In the genomic region with DNA sequence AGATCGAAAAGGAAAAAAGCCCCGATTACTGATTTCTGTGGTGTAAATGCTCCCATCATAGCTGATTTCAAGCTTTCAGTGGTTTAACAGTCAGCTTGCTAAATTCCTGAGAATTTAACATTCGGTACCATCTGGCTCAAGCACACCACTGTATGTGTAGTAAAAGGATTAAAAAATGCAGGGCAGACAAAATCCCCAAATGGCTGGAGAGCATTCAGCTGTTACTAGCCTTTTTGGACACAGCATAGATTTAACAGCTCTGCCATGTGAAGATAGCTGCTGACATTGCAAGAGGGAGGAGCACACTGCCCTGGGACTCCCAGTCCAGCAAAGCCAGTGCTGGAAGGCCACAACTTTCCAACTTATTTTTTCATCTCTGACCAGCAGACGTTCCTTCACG, we compare ENCODE assay signal across 14 cellular contexts.
DNase-seq lines count a peak whose midpoint lies in the region; TF ChIP-seq lines count a peak whose summit lies in the region.
"Had no signal": no experiment of that assay in that cellular context is flagged by ENCODE, and none has a peak within 500 bp of the region (broad histone marks: within the 10 kb centered on the region; RNA-seq: fewer than 3 reads in every experiment).

No MANE protein-coding gene starts in this region.

- no peak for TF ChIP-seq POLR2A in tibial nerve (IDR thresholded peaks at IDR 0.05)

- H3K36me3 ChIP-seq in liver (ENCODE audit: control insufficient read depth in 4 of 4, insufficient read depth in 3 of 4, low read depth in 1 of 4, low read length in 3 of 4) (no peaks in the 10 kb centered on the region), tibial nerve (no peaks in the 10 kb centered on the region)
- H3K36me3 ChIP-seq: BLaER1 treated with 17β-estradiol and CSF1 and Interleukin-3, amounts not matched to agents 10 nM and 100 nM; thyroid gland had no signal

- H3K27ac ChIP-seq in liver (ENCODE audit: low read depth in 1 of 2, low read length in 2 of 2) (no peak overlapping the region), tibial nerve (peak overlapping the region in 3 of 4 donors; percentile 29 to 79 (median 70))
- H3K27ac ChIP-seq: BLaER1 treated with 17β-estradiol and CSF1 and Interleukin-3, amounts not matched to agents 10 nM and 100 nM; thyroid gland had no signal

- DNase-seq in NCI-H524 (lab: John Stamatoyannopoulos, UW) = peak; percentile 58 to 90
- peak; percentile 21 for DNase-seq in fibroblast of peridontal ligament (ENCODE audit: extremely low read depth)
- peak in 1 of 2 donors; percentile 15 for DNase-seq in tibial nerve (ENCODE audit: low spot score in 2 of 2)
- DNase-seq in T-helper 2 cell treated with Interferon-gamma antibody and Interleukin-4, amounts not matched to agents 5 μg/mL and 100 μg/mL, for 36 hours (ENCODE audit: low spot score) = no peak
- no peak for DNase-seq in iPS-NIHi7 (ENCODE audit: extremely low spot score)
- DNase-seq in HuH-7.5 (ENCODE audit: low spot score) = no peak
- DNase-seq: activated CD8-positive, alpha-beta T cell treated with anti-CD3 and anti-CD28 coated beads for 36 hours; activated naive CD8-positive, alpha-beta T cell treated with anti-CD3 and anti-CD28 coated beads for 36 hours; DMS53; NCI-H748 treated with DMSO at 0.1 percent for 48 hours; SW 1271; thyroid gland had no signal

- H3K4me1 ChIP-seq in liver (ENCODE audit: control insufficient read depth in 4 of 4, insufficient read depth in 4 of 4, low read length in 3 of 4) (peaks cover 0 to 8% (median 3%) of the 10 kb centered on the region in 4 donors), tibial nerve (peaks cover 0 to 13% (median 0%) of the 10 kb centered on the region in 4 donors)
- H3K4me1 ChIP-seq: BLaER1 treated with 17β-estradiol and CSF1 and Interleukin-3, amounts not matched to agents 10 nM and 100 nM; thyroid gland had no signal

- no peak overlapping the region for H3K9ac ChIP-seq in liver (ENCODE audit: low read depth in 1 of 2, low read length in 2 of 2)
- H3K9ac ChIP-seq: BLaER1 treated with 17β-estradiol and CSF1 and Interleukin-3, amounts not matched to agents 10 nM and 100 nM had no signal

- H3K4me1 Mint-ChIP-seq in T-helper 2 cell treated with Interferon-gamma antibody and Interleukin-4, amounts not matched to agents 5 μg/mL and 100 μg/mL, for 36 hours (ENCODE audit: low read depth) = no peaks in the 10 kb centered on the region
- H3K4me1 Mint-ChIP-seq: activated naive CD8-positive, alpha-beta T cell treated with anti-CD3 and anti-CD28 coated beads for 36 hours had no signal

- no peaks in the 10 kb centered on the region for H3K9me3 Mint-ChIP-seq in T-helper 2 cell treated with Interferon-gamma antibody and Interleukin-4, amounts not matched to agents 5 μg/mL and 100 μg/mL, for 36 hours
- H3K9me3 Mint-ChIP-seq: activated CD8-positive, alpha-beta T cell treated with anti-CD3 and anti-CD28 coated beads for 36 hours; activated naive CD8-positive, alpha-beta T cell treated with anti-CD3 and anti-CD28 coated beads for 36 hours had no signal

- no peak overlapping the region for H3K4me3 Mint-ChIP-seq in T-helper 2 cell treated with Interferon-gamma antibody and Interleukin-4, amounts not matched to agents 5 μg/mL and 100 μg/mL, for 36 hours
- H3K4me3 Mint-ChIP-seq: activated CD8-positive, alpha-beta T cell treated with anti-CD3 and anti-CD28 coated beads for 36 hours; activated naive CD8-positive, alpha-beta T cell treated with anti-CD3 and anti-CD28 coated beads for 36 hours had no signal

- WGBS in liver = 85% methylated on average over 5 of the region's 5 CpGs
- 27 to 43% methylated on average over 5 of the region's 5 CpGs for WGBS in tibial nerve, 2 donors

- TF ChIP-seq EP300 in tibial nerve (IDR thresholded peaks at IDR 0.05) = no peak

- H3K27me3 Mint-ChIP-seq in T-helper 2 cell treated with Interferon-gamma antibody and Interleukin-4, amounts not matched to agents 5 μg/mL and 100 μg/mL, for 36 hours (ENCODE audit: low read depth) = peaks cover 1% of the 10 kb centered on the region

- H3K27me3 ChIP-seq in liver (ENCODE audit: control insufficient read depth in 4 of 4, insufficient read depth in 4 of 4, low read length in 3 of 4) (no peaks in the 10 kb centered on the region), tibial nerve (no peaks in the 10 kb centered on the region)
- H3K27me3 ChIP-seq: BLaER1 treated with 17β-estradiol and CSF1 and Interleukin-3, amounts not matched to agents 10 nM and 100 nM; thyroid gland had no signal

- H3K27ac Mint-ChIP-seq in T-helper 2 cell treated with Interferon-gamma antibody and Interleukin-4, amounts not matched to agents 5 μg/mL and 100 μg/mL, for 36 hours = no peak overlapping the region
- H3K27ac Mint-ChIP-seq: activated CD8-positive, alpha-beta T cell treated with anti-CD3 and anti-CD28 coated beads for 36 hours; activated naive CD8-positive, alpha-beta T cell treated with anti-CD3 and anti-CD28 coated beads for 36 hours had no signal

- H3K9me3 ChIP-seq in liver (ENCODE audit: control insufficient read depth in 4 of 4, low read length in 3 of 4) (no peaks in the 10 kb centered on the region), tibial nerve (peaks cover 0 to 4% (median 2%) of the 10 kb centered on the region in 4 donors)
- H3K9me3 ChIP-seq: thyroid gland had no signal

- no peak overlapping the region for H3K4me3 ChIP-seq in liver (ENCODE audit: low read depth in 1 of 3, low read length in 3 of 3)
- H3K4me3 ChIP-seq in tibial nerve = no peak overlapping the region
- H3K4me3 ChIP-seq: BLaER1 treated with 17β-estradiol and CSF1 and Interleukin-3, amounts not matched to agents 10 nM and 100 nM; thyroid gland had no signal

- TF ChIP-seq CTCF in liver (IDR thresholded peaks at IDR 0.05; ENCODE audit: low read depth, low read length, missing input control) (no peak), tibial nerve (IDR thresholded peaks at IDR 0.05) (no peak)

- H3K36me3 Mint-ChIP-seq in T-helper 2 cell treated with Interferon-gamma antibody and Interleukin-4, amounts not matched to agents 5 μg/mL and 100 μg/mL, for 36 hours (ENCODE audit: low read depth) = no peaks in the 10 kb centered on the region
- H3K36me3 Mint-ChIP-seq: activated naive CD8-positive, alpha-beta T cell treated with anti-CD3 and anti-CD28 coated beads for 36 hours had no signal

- no peak for TF ChIP-seq RAD21 in liver (IDR thresholded peaks at IDR 0.05)

TF ChIP-seq in liver, 16 proteins besides CTCF, POLR2A, EP300 and RAD21 (continues in another document):
- TF ChIP-seq EGR1 (IDR thresholded peaks at IDR 0.05; ENCODE audit: low read depth in 2 of 2) (no peak), TAF1 (conservative IDR thresholded peaks at IDR 0.05) (no peak), FOXA2 (IDR thresholded peaks at IDR 0.05) (no peak), YY1 (IDR thresholded peaks at IDR 0.05) (no peak), HNF4G (IDR thresholded peaks at IDR 0.05) (no peak), NR2F2 (IDR thresholded peaks at IDR 0.05) (peak; percentile 30), JUND (IDR thresholded peaks at IDR 0.05) (no peak), GABPA (IDR thresholded peaks at IDR 0.05 in 1 of 2, conservative IDR thresholded peaks at IDR 0.05 in 1 of 2) (no peak), FOXA1 (IDR thresholded peaks at IDR 0.05) (no peak)
- TF ChIP-seq, protein P1, sequence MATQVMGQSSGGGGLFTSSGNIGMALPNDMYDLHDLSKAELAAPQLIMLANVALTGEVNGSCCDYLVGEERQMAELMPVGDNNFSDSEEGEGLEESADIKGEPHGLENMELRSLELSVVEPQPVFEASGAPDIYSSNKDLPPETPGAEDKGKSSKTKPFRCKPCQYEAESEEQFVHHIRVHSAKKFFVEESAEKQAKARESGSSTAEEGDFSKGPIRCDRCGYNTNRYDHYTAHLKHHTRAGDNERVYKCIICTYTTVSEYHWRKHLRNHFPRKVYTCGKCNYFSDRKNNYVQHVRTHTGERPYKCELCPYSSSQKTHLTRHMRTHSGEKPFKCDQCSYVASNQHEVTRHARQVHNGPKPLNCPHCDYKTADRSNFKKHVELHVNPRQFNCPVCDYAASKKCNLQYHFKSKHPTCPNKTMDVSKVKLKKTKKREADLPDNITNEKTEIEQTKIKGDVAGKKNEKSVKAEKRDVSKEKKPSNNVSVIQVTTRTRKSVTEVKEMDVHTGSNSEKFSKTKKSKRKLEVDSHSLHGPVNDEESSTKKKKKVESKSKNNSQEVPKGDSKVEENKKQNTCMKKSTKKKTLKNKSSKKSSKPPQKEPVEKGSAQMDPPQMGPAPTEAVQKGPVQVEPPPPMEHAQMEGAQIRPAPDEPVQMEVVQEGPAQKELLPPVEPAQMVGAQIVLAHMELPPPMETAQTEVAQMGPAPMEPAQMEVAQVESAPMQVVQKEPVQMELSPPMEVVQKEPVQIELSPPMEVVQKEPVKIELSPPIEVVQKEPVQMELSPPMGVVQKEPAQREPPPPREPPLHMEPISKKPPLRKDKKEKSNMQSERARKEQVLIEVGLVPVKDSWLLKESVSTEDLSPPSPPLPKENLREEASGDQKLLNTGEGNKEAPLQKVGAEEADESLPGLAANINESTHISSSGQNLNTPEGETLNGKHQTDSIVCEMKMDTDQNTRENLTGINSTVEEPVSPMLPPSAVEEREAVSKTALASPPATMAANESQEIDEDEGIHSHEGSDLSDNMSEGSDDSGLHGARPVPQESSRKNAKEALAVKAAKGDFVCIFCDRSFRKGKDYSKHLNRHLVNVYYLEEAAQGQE (IDR thresholded peaks at IDR 0.05) = peak; percentile 89
- TF ChIP-seq, protein P2, sequence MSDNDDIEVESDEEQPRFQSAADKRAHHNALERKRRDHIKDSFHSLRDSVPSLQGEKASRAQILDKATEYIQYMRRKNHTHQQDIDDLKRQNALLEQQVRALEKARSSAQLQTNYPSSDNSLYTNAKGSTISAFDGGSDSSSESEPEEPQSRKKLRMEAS (IDR thresholded peaks at IDR 0.05) = no peak
- TF ChIP-seq, protein P3, sequence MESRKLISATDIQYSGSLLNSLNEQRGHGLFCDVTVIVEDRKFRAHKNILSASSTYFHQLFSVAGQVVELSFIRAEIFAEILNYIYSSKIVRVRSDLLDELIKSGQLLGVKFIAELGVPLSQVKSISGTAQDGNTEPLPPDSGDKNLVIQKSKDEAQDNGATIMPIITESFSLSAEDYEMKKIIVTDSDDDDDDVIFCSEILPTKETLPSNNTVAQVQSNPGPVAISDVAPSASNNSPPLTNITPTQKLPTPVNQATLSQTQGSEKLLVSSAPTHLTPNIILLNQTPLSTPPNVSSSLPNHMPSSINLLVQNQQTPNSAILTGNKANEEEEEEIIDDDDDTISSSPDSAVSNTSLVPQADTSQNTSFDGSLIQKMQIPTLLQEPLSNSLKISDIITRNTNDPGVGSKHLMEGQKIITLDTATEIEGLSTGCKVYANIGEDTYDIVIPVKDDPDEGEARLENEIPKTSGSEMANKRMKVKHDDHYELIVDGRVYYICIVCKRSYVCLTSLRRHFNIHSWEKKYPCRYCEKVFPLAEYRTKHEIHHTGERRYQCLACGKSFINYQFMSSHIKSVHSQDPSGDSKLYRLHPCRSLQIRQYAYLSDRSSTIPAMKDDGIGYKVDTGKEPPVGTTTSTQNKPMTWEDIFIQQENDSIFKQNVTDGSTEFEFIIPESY (IDR thresholded peaks at IDR 0.05) = no peak
- TF ChIP-seq, protein P4, sequence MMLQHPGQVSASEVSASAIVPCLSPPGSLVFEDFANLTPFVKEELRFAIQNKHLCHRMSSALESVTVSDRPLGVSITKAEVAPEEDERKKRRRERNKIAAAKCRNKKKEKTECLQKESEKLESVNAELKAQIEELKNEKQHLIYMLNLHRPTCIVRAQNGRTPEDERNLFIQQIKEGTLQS (IDR thresholded peaks at IDR 0.05) = no peak

Comparison
In these comparisons a context has a peak if more than half of its experiments do, and no peak if none do; other contexts are left out.
1. DNase-seq: peak in NCI-H524 (2 of 2) and fibroblast of peridontal ligament (single experiment); none in T-helper 2 cell treated with Interferon-gamma antibody and Interleukin-4, amounts not matched to agents 5 μg/mL and 100 μg/mL, for 36 hours (single experiment), iPS-NIHi7 (single experiment) and HuH-7.5 (single experiment).
2. H3K27ac ChIP-seq: peak in tibial nerve (3 of 4); none in liver (0 of 2).